ENCODE assay signal across 9 cellular contexts in genomic region chr12:12010277-12011031, GRCh38.
DNase-seq lines count a peak whose midpoint lies in the region; ATAC-seq and TF ChIP-seq lines count a peak whose summit lies in the region.
"Had no signal": no experiment of that assay in that cellular context is flagged by ENCODE, and none has a peak within 500 bp of the region (broad histone marks: within the 10 kb centered on the region; RNA-seq: fewer than 3 reads in every experiment).

No MANE protein-coding gene starts in this region.

- WGBS in gastroesophageal sphincter (ENCODE audit: low coverage in 1 of 2), 2 donors = 34 to 52% methylated on average over 3 to 16 of the region's 18 CpGs

- H3K36me3 Mint-ChIP-seq in chondrocyte (ENCODE audit: low read depth) = no peaks in the 10 kb centered on the region

- H3K27me3 Mint-ChIP-seq in chondrocyte (ENCODE audit: low read depth) = no peaks in the 10 kb centered on the region

- peaks cover 21% of the 10 kb centered on the region for H3K4me1 Mint-ChIP-seq in chondrocyte (ENCODE audit: low read depth)

- TF ChIP-seq EP300 in gastroesophageal sphincter (IDR thresholded peaks at IDR 0.05) = no peak

- peaks cover 20% of the 10 kb centered on the region for H3K27me3 ChIP-seq in MM.1S (replicated peaks; ENCODE audit: insufficient read depth, low read length)
- no peaks in the 10 kb centered on the region for H3K27me3 ChIP-seq in gastroesophageal sphincter

- H3K9ac ChIP-seq in MM.1S (ENCODE audit: low read length) = no peak overlapping the region

- H3K27ac Mint-ChIP-seq in chondrocyte (ENCODE audit: unreplicated experiment) = no peak overlapping the region

- H3K36me3 ChIP-seq in MM.1S (replicated peaks; ENCODE audit: insufficient read depth, low read length) = no peaks in the 10 kb centered on the region
- H3K36me3 ChIP-seq in gastroesophageal sphincter = no peaks in the 10 kb centered on the region

- H3K9me3 Mint-ChIP-seq in chondrocyte (ENCODE audit: low read depth) = no peaks in the 10 kb centered on the region

- H3K4me2 ChIP-seq in MM.1S (ENCODE audit: low read depth, low read length) = peak overlapping the region; percentile 84

- ATAC-seq in GM21717 (IDR thresholded peaks at IDR 0.05; ENCODE audit: unreplicated experiment) (peak; percentile 54), gastroesophageal sphincter (peak; percentile 55)
- ATAC-seq: Panc1 had no signal

- H2AFZ ChIP-seq in MM.1S (ENCODE audit: low read length) = peak overlapping the region; percentile 31

- H3K9me3 ChIP-seq in MM.1S (replicated peaks; ENCODE audit: insufficient read depth, low read length) (no peaks in the 10 kb centered on the region), gastroesophageal sphincter (no peaks in the 10 kb centered on the region)

- DNase-seq in Daoy (ENCODE audit: low read depth) (peak; percentile 64), MM.1S (peak; percentile 69), activated T-cell treated with anti-CD3 and anti-CD28 coated beads for 24 hours (ENCODE audit: low read depth) (peak; percentile 62), pons (ENCODE audit: low spot score) (peak; percentile 84), chondrocyte (ENCODE audit: low spot score) (no peak), NCI-H510A treated with DMSO at 0.1 percent for 48 hours (lab: John Stamatoyannopoulos, UW) (no peak)

- no peaks in the 10 kb centered on the region for H3K9me2 ChIP-seq in MM.1S (replicated peaks; ENCODE audit: insufficient read depth, low read length)

- no peak for TF ChIP-seq POLR2A in gastroesophageal sphincter (IDR thresholded peaks at IDR 0.05)

- no peak overlapping the region for H3K4me3 Mint-ChIP-seq in chondrocyte (ENCODE audit: unreplicated experiment)

- no peak overlapping the region for H3K27ac ChIP-seq in MM.1S (ENCODE audit: low read length)
- peak overlapping the region in 2 of 4 donors; percentile 8 to 24 for H3K27ac ChIP-seq in gastroesophageal sphincter

- H3K4me1 ChIP-seq in MM.1S (ENCODE audit: low read length) (peaks cover 18% of the 10 kb centered on the region), gastroesophageal sphincter (no peaks in the 10 kb centered on the region)

- H3K79me2 ChIP-seq in MM.1S (ENCODE audit: low read length) = no peaks in the 10 kb centered on the region

- H3F3A ChIP-seq in MM.1S (ENCODE audit: insufficient read depth, low read length) = peaks cover 4% of the 10 kb centered on the region; the same call in 1 of the 2 replicates

- TF ChIP-seq CTCF in MM.1S (IDR thresholded peaks at IDR 0.05; ENCODE audit: low read length) (no peak), gastroesophageal sphincter (IDR thresholded peaks at IDR 0.05) (no peak), chondrocyte (IDR thresholded peaks at IDR 0.05) (no peak)

- H3K4me3 ChIP-seq in MM.1S (ENCODE audit: low read length) = peak overlapping the region; percentile 34
- H3K4me3 ChIP-seq in gastroesophageal sphincter = peak overlapping the region in 1 of 2 donors; percentile 11

- H4K20me1 ChIP-seq in MM.1S (ENCODE audit: insufficient read depth, low read length) = no peaks in the 10 kb centered on the region

Comparison
In these comparisons a context has a peak if more than half of its experiments do, and no peak if none do; other contexts are left out.
1. DNase-seq: peak in Daoy (single experiment), MM.1S (single experiment), activated T-cell treated with anti-CD3 and anti-CD28 coated beads for 24 hours (single experiment) and pons (single experiment); none in chondrocyte (single experiment) and NCI-H510A treated with DMSO at 0.1 percent for 48 hours (single experiment).